Comparison of ENCODE assay signal across 8 cellular contexts in the genomic region with DNA sequence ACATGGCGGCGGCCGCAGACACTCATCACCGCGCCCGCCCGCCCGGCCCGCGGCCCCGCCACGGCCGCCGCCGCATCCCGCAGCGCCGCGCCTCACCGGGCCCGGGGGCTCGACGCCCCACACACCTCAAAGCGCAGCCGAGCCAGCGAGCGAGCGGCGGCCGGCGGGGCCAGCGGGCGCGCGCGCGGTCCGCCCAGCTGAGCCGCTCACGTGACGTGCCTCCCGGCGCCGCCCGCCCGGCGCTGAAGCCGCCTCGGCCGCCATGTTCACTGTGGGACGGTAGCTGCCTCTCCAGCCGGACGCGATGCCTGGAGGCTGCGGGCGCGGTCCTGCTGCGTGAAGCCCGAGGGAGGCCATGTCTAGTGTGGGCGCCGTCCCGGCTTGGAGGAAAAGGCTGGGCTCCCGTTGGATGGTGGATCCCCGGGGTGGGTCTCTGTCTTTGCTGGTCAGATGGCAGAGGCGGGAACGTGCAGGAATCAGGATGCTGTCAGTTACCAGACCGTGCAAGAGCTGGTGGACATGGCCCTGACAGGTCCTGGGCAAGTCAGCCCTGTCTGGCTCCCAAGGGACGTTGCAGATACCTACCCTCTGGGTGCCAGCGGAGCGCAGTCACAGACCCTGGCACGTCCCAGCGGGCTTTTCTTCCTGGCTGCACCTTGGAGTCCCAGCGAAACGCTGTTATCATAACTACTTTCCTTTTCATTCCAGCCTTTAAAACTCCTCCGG. TPM values are rescaled to one million over a fixed set of nuclear protein-coding genes. Genes with fewer than 3 reads are reported as not detected.
DNase-seq lines count a peak whose midpoint lies in the region; ATAC-seq and TF ChIP-seq lines count a peak whose summit lies in the region.

A gene with protein sequence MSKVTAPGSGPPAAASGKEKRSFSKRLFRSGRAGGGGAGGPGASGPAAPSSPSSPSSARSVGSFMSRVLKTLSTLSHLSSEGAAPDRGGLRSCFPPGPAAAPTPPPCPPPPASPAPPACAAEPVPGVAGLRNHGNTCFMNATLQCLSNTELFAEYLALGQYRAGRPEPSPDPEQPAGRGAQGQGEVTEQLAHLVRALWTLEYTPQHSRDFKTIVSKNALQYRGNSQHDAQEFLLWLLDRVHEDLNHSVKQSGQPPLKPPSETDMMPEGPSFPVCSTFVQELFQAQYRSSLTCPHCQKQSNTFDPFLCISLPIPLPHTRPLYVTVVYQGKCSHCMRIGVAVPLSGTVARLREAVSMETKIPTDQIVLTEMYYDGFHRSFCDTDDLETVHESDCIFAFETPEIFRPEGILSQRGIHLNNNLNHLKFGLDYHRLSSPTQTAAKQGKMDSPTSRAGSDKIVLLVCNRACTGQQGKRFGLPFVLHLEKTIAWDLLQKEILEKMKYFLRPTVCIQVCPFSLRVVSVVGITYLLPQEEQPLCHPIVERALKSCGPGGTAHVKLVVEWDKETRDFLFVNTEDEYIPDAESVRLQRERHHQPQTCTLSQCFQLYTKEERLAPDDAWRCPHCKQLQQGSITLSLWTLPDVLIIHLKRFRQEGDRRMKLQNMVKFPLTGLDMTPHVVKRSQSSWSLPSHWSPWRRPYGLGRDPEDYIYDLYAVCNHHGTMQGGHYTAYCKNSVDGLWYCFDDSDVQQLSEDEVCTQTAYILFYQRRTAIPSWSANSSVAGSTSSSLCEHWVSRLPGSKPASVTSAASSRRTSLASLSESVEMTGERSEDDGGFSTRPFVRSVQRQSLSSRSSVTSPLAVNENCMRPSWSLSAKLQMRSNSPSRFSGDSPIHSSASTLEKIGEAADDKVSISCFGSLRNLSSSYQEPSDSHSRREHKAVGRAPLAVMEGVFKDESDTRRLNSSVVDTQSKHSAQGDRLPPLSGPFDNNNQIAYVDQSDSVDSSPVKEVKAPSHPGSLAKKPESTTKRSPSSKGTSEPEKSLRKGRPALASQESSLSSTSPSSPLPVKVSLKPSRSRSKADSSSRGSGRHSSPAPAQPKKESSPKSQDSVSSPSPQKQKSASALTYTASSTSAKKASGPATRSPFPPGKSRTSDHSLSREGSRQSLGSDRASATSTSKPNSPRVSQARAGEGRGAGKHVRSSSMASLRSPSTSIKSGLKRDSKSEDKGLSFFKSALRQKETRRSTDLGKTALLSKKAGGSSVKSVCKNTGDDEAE (N-terminal part only) (minus strand): TSS at position 186 of the 726 bp plus-strand sequence. CDS start 182 bp downstream, at position 4.

- H3K27ac Mint-ChIP-seq in T-helper 17 cell = no peak within 1 kb of the TSS
- peak within 1 kb of the TSS; percentile 85 for H3K27ac Mint-ChIP-seq in progenitor cell of endocrine pancreas

- H3K27me3 ChIP-seq in upper lobe of right lung = peaks cover 4% of the 10 kb centered on the region

- H3K36me3 Mint-ChIP-seq in T-helper 17 cell (ENCODE audit: low read depth) (no peaks in the 10 kb centered on the region), progenitor cell of endocrine pancreas (ENCODE audit: insufficient read depth) (no peaks in the 10 kb centered on the region)

- H3K4me1 Mint-ChIP-seq in T-helper 17 cell (peaks cover 16% of the 10 kb centered on the region), progenitor cell of endocrine pancreas (ENCODE audit: low read depth) (peaks cover 8% of the 10 kb centered on the region)

- peak; percentile 21 for TF ChIP-seq POLR2A in GM18505 (IDR thresholded peaks at IDR 0.05; ENCODE audit: borderline replicate concordance, extremely low read depth, insufficient read depth, insufficient read length)

- no peaks in the 10 kb centered on the region for H3K36me3 ChIP-seq in upper lobe of right lung

- TF ChIP-seq CTCF in progenitor cell of endocrine pancreas (IDR thresholded peaks at IDR 0.05; ENCODE audit: unreplicated experiment) = no peak
- no peak for TF ChIP-seq CTCF in upper lobe of right lung (IDR thresholded peaks at IDR 0.05)

- peak within 1 kb of the TSS; percentile 70 for H3K27ac ChIP-seq in upper lobe of right lung

- ATAC-seq in GM18505 (IDR thresholded peaks at IDR 0.05; ENCODE audit: unreplicated experiment) (peak; percentile 90), HG02970 (IDR thresholded peaks at IDR 0.05; ENCODE audit: low FRiP score, unreplicated experiment) (peak; percentile 88), T-helper 17 cell (peak; percentile 96), left ventricle myocardium superior (peak; percentile 97), upper lobe of right lung (peak; percentile 99)

- H3K9me3 Mint-ChIP-seq in progenitor cell of endocrine pancreas (ENCODE audit: low read depth) = no peaks in the 10 kb centered on the region

- H3K27me3 Mint-ChIP-seq in T-helper 17 cell (peaks cover 14% of the 10 kb centered on the region), progenitor cell of endocrine pancreas (peaks cover 26% of the 10 kb centered on the region)

- intact Hi-C loops in left ventricle myocardium superior (cut with micrococcal nuclease) = loop anchor here (10.0 kb wide), 1 partner anchor 65 kb away; no protein-coding TSS in a partner anchor
- intact Hi-C loops in upper lobe of right lung (cut with DNase I) = no loop called here

- peak; percentile 65 to 76 for DNase-seq in NCI-H187 (lab: John Stamatoyannopoulos, UW)
- peak; percentile 83 to 84 (median 84) for DNase-seq in T-helper 17 cell
- peak; percentile 48 to 97 (median 93) for DNase-seq in anterior cingulate cortex (lab: John Stamatoyannopoulos, UW)
- DNase-seq in left ventricle myocardium superior = peak; percentile 98
- peak; percentile 88 for DNase-seq in progenitor cell of endocrine pancreas (ENCODE audit: low spot score, unreplicated experiment)
- DNase-seq in upper lobe of right lung = peak; percentile 98

- peak within 1 kb of the TSS; percentile 78 for H3K4me3 ChIP-seq in upper lobe of right lung

- H3K4me3 Mint-ChIP-seq in T-helper 17 cell = peak within 1 kb of the TSS; percentile 96
- peak within 1 kb of the TSS; percentile 87 for H3K4me3 Mint-ChIP-seq in progenitor cell of endocrine pancreas (ENCODE audit: low read depth)

- H3K9me3 ChIP-seq in T-helper 17 cell (ENCODE audit: control insufficient read depth, low read length, poor library complexity, severe bottlenecking) (no peaks in the 10 kb centered on the region), upper lobe of right lung (no peaks in the 10 kb centered on the region)

- H3K4me1 ChIP-seq in upper lobe of right lung = peaks cover 18% of the 10 kb centered on the region

RNA-seq across cellular contexts. Expression of the gene that starts here (rescaled TPM):
- total RNA-seq in T-helper 17 cell (1 to 10 TPM; 3.5 to 7.2 TPM), left ventricle myocardium superior (25.0 TPM), progenitor cell of endocrine pancreas (10.5 and 11.7 TPM in 2 replicates), upper lobe of right lung (15.9 TPM)

Comparison
In these comparisons a context has a peak if more than half of its experiments do, and no peak if none do; other contexts are left out.
1. Peak in every context shown above with its lines: DNase-seq, ATAC-seq, H3K4me3 ChIP-seq and H3K27ac ChIP-seq.